ENCODE assay signal across 21 cellular contexts in the genomic region with DNA sequence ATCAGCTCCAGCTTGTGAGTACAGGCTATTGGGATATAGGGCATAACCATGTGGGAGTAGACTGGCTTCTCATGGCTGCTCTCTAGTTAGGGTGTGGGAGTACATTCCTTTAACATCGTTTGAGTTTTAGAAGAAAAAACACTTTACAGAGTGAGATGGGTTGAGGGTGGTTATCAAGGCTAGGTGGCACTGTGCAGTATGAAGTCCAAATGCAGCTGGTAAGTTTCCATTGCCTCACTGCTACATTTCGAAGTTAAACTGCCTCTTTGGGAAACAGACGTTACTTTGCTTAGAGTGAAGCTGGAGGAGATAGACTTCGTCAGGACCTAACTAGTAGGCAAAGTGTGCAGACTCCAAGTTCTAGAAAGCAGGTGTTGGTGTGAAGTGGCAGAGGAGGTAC.
"Had no signal": no experiment of that assay in that cellular context is flagged by ENCODE, and none has a peak within 500 bp of the region (broad histone marks: within the 10 kb centered on the region; RNA-seq: fewer than 3 reads in every experiment).

No MANE protein-coding gene starts in this region.

- H3K4me1 ChIP-seq: sigmoid colon, upper lobe of right lung had no signal

- H3K27ac Mint-ChIP-seq: activated CD4-positive, alpha-beta memory T cell treated with anti-CD3 and anti-CD28 coated beads for 36 hours; activated naive CD8-positive, alpha-beta T cell treated with anti-CD3 and anti-CD28 coated beads, Interleukin-2, amount 50 U/mL, for 24 hours; memory B cell had no signal

- H3K4me1 Mint-ChIP-seq: activated naive CD8-positive, alpha-beta T cell treated with anti-CD3 and anti-CD28 coated beads, Interleukin-2, amount 50 U/mL, for 24 hours; memory B cell; nephron had no signal

- ATAC-seq: activated naive CD8-positive, alpha-beta T cell treated with anti-CD3 and anti-CD28 coated beads, Interleukin-2, amount 50 U/mL, for 24 hours; esophagus mucosa; upper lobe of right lung had no signal

- H3K27me3 ChIP-seq: cardiac muscle cell, neutrophil, sigmoid colon, upper lobe of right lung had no signal

- H3K4me3 ChIP-seq: cardiac muscle cell, sigmoid colon, smooth muscle cell, upper lobe of right lung had no signal

- FAIRE-seq: frontal cortex had no signal

- H3K9me3 ChIP-seq: neutrophil, sigmoid colon, upper lobe of right lung had no signal

- H3K4me3 Mint-ChIP-seq: activated CD4-positive, alpha-beta memory T cell treated with anti-CD3 and anti-CD28 coated beads for 36 hours; activated naive CD8-positive, alpha-beta T cell treated with anti-CD3 and anti-CD28 coated beads, Interleukin-2, amount 50 U/mL, for 24 hours; memory B cell; nephron had no signal

- H3K4me2 ChIP-seq: smooth muscle cell had no signal

- H3K36me3 ChIP-seq: cardiac muscle cell, neutrophil, sigmoid colon, upper lobe of right lung had no signal

- H3K36me3 Mint-ChIP-seq: activated CD4-positive, alpha-beta memory T cell treated with anti-CD3 and anti-CD28 coated beads for 36 hours; memory B cell had no signal

- DNase-seq: activated CD4-positive, alpha-beta memory T cell treated with anti-CD3 and anti-CD28 coated beads for 36 hours; activated CD4-positive, alpha-beta T cell treated with anti-CD3 and anti-CD28 coated beads for 48 hours; activated naive CD4-positive, alpha-beta T cell treated with Interleukin-2 at 50 U/mL for 16 hours; activated naive CD8-positive, alpha-beta T cell treated with anti-CD3 and anti-CD28 coated beads, Interleukin-2, amount 50 U/mL, for 24 hours; activated T-cell treated with anti-CD3 and anti-CD28 coated beads, Interleukin-2, amount 50 U/mL, for 48 hours; effector CD8-positive, alpha-beta T cell; glutamatergic neuron; hippocampal formation; sigmoid colon; stimulated activated CD4-positive, alpha-beta T cell treated with anti-CD3 and anti-CD28 coated beads, Interleukin-15, amount 100 ng/mL, for 24 hours; stimulated activated CD4-positive, alpha-beta T cell treated with anti-CD3 and anti-CD28 coated beads, Interleukin-2, amount 100 ng/mL, for 48 hours; stimulated activated CD8-positive, alpha-beta memory T cell treated with anti-CD3 and anti-CD28 coated beads, Interleukin-4, amount 100 ng/mL, for 48 hours; stimulated activated naive CD4-positive, alpha-beta T cell treated with Interleukin-2 at 50 U/mL for 16 hours; upper lobe of right lung had no signal

- H3K27ac ChIP-seq: cardiac muscle cell, neutrophil, sigmoid colon, upper lobe of right lung had no signal

- H3K9me3 Mint-ChIP-seq: activated CD4-positive, alpha-beta memory T cell treated with anti-CD3 and anti-CD28 coated beads for 36 hours; memory B cell had no signal
